In genomic region chr5:83554133-83554532, GRCh38 we compare ENCODE assay signal across 12 cellular contexts.
"Had no signal": no experiment of that assay in that cellular context is flagged by ENCODE, and none has a peak within 500 bp of the region (broad histone marks: within the 10 kb centered on the region; RNA-seq: fewer than 3 reads in every experiment).

No MANE protein-coding gene starts in this region.

- H3K4me3 Mint-ChIP-seq: nephron progenitor cell had no signal

- H3K9me3 ChIP-seq: breast epithelium, psoas muscle had no signal

- H3K4me3 ChIP-seq: breast epithelium, psoas muscle had no signal

- H3K27ac ChIP-seq: breast epithelium, psoas muscle had no signal

- H3K4me1 ChIP-seq: breast epithelium, psoas muscle had no signal

- H3K36me3 Mint-ChIP-seq: activated naive CD4-positive, alpha-beta T cell treated with anti-CD3 and anti-CD28 coated beads, Interleukin-2, amount 50 U/mL, for 72 hours had no signal

- DNase-seq: activated CD4-positive, alpha-beta T cell treated with anti-CD3 and anti-CD28 coated beads, Interleukin-2, amount 50 U/mL, for 1 hour; amygdala; foreskin melanocyte; hippocampal formation; left colon; nephron progenitor cell; psoas muscle; stimulated activated CD4-positive, alpha-beta T cell treated with anti-CD3 and anti-CD28 coated beads, Interleukin-4, amount 100 ng/mL, for 1 hour; stimulated activated CD8-positive, alpha-beta memory T cell treated with anti-CD3 and anti-CD28 coated beads, Interleukin-4, amount 100 ng/mL, for 48 hours; stimulated activated naive CD8-positive, alpha-beta T cell treated with anti-CD3 and anti-CD28 coated beads, Interleukin-15, Interleukin-2, amounts not matched to agents 100 U/mL and 50 U/mL, for 24 hours had no signal

- H3K27ac Mint-ChIP-seq: activated naive CD4-positive, alpha-beta T cell treated with anti-CD3 and anti-CD28 coated beads, Interleukin-2, amount 50 U/mL, for 72 hours; nephron progenitor cell had no signal

- H3K27me3 ChIP-seq: breast epithelium had no signal

- H3K9me3 Mint-ChIP-seq: activated naive CD4-positive, alpha-beta T cell treated with anti-CD3 and anti-CD28 coated beads, Interleukin-2, amount 50 U/mL, for 72 hours; nephron progenitor cell had no signal

- H3K36me3 ChIP-seq: breast epithelium had no signal

- ATAC-seq: activated naive CD4-positive, alpha-beta T cell treated with anti-CD3 and anti-CD28 coated beads, Interleukin-2, amount 50 U/mL, for 72 hours; left colon; psoas muscle; stimulated activated naive CD8-positive, alpha-beta T cell treated with anti-CD3 and anti-CD28 coated beads, Interleukin-15, Interleukin-2, amounts not matched to agents 100 U/mL and 50 U/mL, for 24 hours had no signal
